Comparison of ENCODE assay signal across 2 cellular contexts in the genomic region with DNA sequence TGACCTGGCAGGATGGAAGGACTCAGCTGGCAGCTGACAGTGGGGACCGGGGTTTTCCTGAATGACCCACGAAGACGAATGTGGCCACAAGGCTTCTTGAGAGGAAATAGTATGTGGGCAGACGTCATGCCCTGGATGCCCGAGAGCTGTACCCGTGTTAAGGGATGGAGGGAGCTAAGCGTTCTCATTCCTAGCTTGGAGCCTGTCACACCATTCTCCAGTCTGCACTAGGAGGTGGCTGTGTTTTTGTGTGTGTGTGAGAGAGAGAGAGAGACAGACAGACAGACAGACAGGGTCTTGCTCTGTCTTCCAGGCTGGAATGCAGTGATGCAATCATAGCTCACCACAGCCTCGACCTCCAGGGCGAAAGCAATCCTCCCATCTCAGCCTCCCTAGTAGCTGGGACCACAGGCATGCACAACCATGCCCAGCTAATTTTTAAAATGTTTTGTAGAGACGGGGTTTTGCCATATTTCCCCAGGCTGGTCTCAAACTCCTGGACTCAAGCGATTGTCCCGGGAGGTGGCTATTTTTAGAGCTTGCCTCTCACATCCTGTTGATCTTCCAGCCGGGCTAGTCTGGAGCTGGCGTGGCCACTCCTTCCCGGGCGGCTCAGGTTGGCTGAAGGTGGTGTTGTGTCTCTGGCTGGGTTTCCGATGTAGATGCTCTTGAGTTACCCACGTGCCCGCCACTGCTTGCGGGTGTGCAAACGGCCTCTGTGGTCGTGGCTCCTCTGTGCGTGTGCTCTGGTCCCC.
TF ChIP-seq lines count a peak whose summit lies in the region.

No MANE protein-coding gene starts in this region.

TF ChIP-seq in SK-N-SH treated with all-trans-retinoic acid at 6 μM for 48 hours, 23 proteins besides CTCF, POLR2A, EP300 and RAD21:
- TF ChIP-seq, protein P1, sequence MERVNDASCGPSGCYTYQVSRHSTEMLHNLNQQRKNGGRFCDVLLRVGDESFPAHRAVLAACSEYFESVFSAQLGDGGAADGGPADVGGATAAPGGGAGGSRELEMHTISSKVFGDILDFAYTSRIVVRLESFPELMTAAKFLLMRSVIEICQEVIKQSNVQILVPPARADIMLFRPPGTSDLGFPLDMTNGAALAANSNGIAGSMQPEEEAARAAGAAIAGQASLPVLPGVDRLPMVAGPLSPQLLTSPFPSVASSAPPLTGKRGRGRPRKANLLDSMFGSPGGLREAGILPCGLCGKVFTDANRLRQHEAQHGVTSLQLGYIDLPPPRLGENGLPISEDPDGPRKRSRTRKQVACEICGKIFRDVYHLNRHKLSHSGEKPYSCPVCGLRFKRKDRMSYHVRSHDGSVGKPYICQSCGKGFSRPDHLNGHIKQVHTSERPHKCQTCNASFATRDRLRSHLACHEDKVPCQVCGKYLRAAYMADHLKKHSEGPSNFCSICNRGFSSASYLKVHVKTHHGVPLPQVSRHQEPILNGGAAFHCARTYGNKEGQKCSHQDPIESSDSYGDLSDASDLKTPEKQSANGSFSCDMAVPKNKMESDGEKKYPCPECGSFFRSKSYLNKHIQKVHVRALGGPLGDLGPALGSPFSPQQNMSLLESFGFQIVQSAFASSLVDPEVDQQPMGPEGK (CRISPR knock-in tag; IDR thresholded peaks at IDR 0.05; ENCODE audit: borderline replicate concordance), result no peak
- TF ChIP-seq PPARA (CRISPR knock-in tag; IDR thresholded peaks at IDR 0.05; ENCODE audit: borderline replicate concordance), result no peak
- no peak for TF ChIP-seq GLIS3 (CRISPR knock-in tag; IDR thresholded peaks at IDR 0.05)
- no peak for TF ChIP-seq ZNF565 (CRISPR knock-in tag; conservative IDR thresholded peaks at IDR 0.05; ENCODE audit: low read depth)
- no peak for TF ChIP-seq ZC3H10 (CRISPR knock-in tag; IDR thresholded peaks at IDR 0.05)
- TF ChIP-seq SNAI2 (CRISPR knock-in tag; IDR thresholded peaks at IDR 0.05), result no peak
- no peak for TF ChIP-seq ARNTL (CRISPR knock-in tag; IDR thresholded peaks at IDR 0.05; ENCODE audit: borderline replicate concordance, low read depth)
- TF ChIP-seq, protein P2, sequence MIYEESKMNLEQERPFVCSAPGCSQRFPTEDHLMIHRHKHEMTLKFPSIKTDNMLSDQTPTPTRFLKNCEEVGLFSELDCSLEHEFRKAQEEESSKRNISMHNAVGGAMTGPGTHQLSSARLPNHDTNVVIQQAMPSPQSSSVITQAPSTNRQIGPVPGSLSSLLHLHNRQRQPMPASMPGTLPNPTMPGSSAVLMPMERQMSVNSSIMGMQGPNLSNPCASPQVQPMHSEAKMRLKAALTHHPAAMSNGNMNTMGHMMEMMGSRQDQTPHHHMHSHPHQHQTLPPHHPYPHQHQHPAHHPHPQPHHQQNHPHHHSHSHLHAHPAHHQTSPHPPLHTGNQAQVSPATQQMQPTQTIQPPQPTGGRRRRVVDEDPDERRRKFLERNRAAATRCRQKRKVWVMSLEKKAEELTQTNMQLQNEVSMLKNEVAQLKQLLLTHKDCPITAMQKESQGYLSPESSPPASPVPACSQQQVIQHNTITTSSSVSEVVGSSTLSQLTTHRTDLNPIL (CRISPR knock-in tag; IDR thresholded peaks at IDR 0.05; ENCODE audit: low read depth), result no peak
- TF ChIP-seq, protein P3, sequence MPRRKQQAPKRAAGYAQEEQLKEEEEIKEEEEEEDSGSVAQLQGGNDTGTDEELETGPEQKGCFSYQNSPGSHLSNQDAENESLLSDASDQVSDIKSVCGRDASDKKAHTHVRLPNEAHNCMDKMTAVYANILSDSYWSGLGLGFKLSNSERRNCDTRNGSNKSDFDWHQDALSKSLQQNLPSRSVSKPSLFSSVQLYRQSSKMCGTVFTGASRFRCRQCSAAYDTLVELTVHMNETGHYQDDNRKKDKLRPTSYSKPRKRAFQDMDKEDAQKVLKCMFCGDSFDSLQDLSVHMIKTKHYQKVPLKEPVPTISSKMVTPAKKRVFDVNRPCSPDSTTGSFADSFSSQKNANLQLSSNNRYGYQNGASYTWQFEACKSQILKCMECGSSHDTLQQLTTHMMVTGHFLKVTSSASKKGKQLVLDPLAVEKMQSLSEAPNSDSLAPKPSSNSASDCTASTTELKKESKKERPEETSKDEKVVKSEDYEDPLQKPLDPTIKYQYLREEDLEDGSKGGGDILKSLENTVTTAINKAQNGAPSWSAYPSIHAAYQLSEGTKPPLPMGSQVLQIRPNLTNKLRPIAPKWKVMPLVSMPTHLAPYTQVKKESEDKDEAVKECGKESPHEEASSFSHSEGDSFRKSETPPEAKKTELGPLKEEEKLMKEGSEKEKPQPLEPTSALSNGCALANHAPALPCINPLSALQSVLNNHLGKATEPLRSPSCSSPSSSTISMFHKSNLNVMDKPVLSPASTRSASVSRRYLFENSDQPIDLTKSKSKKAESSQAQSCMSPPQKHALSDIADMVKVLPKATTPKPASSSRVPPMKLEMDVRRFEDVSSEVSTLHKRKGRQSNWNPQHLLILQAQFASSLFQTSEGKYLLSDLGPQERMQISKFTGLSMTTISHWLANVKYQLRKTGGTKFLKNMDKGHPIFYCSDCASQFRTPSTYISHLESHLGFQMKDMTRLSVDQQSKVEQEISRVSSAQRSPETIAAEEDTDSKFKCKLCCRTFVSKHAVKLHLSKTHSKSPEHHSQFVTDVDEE (CRISPR knock-in tag; IDR thresholded peaks at IDR 0.05), result no peak
- no peak for TF ChIP-seq ESRRG (CRISPR knock-in tag; IDR thresholded peaks at IDR 0.05)
- no peak for TF ChIP-seq TOX (CRISPR knock-in tag; IDR thresholded peaks at IDR 0.05; ENCODE audit: borderline replicate concordance)
- no peak for TF ChIP-seq TCF4 (CRISPR knock-in tag; IDR thresholded peaks at IDR 0.05; ENCODE audit: borderline replicate concordance)
- no peak for TF ChIP-seq OSR1 (CRISPR knock-in tag; IDR thresholded peaks at IDR 0.05)
- TF ChIP-seq CSDC2 (CRISPR knock-in tag; IDR thresholded peaks at IDR 0.05), result no peak

TF ChIP-seq in SK-N-SH, 30 proteins besides CTCF, POLR2A, EP300 and RAD21 (continued from another document):
- TF ChIP-seq, protein P4, sequence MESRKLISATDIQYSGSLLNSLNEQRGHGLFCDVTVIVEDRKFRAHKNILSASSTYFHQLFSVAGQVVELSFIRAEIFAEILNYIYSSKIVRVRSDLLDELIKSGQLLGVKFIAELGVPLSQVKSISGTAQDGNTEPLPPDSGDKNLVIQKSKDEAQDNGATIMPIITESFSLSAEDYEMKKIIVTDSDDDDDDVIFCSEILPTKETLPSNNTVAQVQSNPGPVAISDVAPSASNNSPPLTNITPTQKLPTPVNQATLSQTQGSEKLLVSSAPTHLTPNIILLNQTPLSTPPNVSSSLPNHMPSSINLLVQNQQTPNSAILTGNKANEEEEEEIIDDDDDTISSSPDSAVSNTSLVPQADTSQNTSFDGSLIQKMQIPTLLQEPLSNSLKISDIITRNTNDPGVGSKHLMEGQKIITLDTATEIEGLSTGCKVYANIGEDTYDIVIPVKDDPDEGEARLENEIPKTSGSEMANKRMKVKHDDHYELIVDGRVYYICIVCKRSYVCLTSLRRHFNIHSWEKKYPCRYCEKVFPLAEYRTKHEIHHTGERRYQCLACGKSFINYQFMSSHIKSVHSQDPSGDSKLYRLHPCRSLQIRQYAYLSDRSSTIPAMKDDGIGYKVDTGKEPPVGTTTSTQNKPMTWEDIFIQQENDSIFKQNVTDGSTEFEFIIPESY (IDR thresholded peaks at IDR 0.05; ENCODE audit: borderline replicate concordance, low read depth), result no peak
- TF ChIP-seq GABPA (IDR thresholded peaks at IDR 0.05; ENCODE audit: low read depth) (no peak), RFX5 (IDR thresholded peaks at IDR 0.05; ENCODE audit: low read length) (no peak), CHD2 (IDR thresholded peaks at IDR 0.05; ENCODE audit: low read length, partially characterized antibody) (no peak), RXRA (IDR thresholded peaks at IDR 0.05; ENCODE audit: borderline replicate concordance, low read depth) (no peak), SMC3 (IDR thresholded peaks at IDR 0.05; ENCODE audit: low read depth, low read length) (no peak), YY1 (IDR thresholded peaks at IDR 0.05; ENCODE audit: low read depth) (no peak), ELF1 (IDR thresholded peaks at IDR 0.05) (no peak), NFIC (IDR thresholded peaks at IDR 0.05; ENCODE audit: borderline replicate concordance) (no peak), FOSL2 (IDR thresholded peaks at IDR 0.05; ENCODE audit: borderline replicate concordance, low read depth) (no peak), JUND (IDR thresholded peaks at IDR 0.05) (no peak), TEAD4 (IDR thresholded peaks at IDR 0.05; ENCODE audit: borderline replicate concordance, insufficient read depth) (no peak), MXI1 (IDR thresholded peaks at IDR 0.05; ENCODE audit: low read depth, low read length) (no peak)
- TF ChIP-seq, protein P5, sequence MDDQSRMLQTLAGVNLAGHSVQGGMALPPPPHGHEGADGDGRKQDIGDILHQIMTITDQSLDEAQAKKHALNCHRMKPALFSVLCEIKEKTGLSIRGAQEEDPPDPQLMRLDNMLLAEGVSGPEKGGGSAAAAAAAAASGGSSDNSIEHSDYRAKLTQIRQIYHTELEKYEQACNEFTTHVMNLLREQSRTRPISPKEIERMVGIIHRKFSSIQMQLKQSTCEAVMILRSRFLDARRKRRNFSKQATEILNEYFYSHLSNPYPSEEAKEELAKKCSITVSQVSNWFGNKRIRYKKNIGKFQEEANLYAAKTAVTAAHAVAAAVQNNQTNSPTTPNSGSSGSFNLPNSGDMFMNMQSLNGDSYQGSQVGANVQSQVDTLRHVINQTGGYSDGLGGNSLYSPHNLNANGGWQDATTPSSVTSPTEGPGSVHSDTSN (IDR thresholded peaks at IDR 0.05), result no peak
- TF ChIP-seq, protein P6, sequence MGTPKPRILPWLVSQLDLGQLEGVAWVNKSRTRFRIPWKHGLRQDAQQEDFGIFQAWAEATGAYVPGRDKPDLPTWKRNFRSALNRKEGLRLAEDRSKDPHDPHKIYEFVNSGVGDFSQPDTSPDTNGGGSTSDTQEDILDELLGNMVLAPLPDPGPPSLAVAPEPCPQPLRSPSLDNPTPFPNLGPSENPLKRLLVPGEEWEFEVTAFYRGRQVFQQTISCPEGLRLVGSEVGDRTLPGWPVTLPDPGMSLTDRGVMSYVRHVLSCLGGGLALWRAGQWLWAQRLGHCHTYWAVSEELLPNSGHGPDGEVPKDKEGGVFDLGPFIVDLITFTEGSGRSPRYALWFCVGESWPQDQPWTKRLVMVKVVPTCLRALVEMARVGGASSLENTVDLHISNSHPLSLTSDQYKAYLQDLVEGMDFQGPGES (IDR thresholded peaks at IDR 0.05; ENCODE audit: low read depth, low read length), result no peak
